1 cellular context compared by ENCODE assay signal in the genomic region with DNA sequence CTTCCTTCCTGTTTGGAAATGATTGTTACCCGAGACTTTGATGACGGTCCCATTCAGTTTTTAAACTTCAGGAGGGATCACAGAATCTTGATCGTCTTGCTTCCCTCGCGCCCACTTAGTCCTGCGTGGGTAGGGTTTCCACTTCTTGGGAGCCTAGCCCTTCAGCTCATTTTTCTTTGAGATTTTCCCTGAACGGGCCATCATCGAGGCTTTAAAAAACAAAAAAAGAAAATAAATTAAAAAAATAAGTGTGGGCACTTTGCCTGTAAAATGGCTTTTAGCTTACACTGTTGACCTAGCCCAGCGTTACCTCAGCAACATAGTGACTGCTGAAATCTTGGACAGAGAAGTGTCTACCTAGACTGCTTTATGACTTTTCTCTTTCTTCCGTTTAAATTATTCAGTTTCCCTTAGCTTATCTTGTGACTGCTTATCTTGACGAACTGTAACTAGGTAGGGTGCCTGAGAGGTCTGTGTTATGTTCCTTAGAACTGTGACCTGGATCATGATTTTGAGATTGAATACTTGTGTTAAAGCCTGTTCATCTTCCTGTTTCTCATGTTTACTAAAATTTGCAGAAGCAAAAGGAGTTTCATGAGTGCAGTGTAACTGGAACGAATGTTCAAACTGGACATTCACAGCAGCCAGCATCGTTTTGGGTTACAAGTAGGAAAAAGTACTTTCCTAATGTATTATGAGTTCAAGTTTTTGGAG.
TF ChIP-seq lines count a peak whose summit lies in the region.

No MANE protein-coding gene starts in this region.

TF ChIP-seq in SK-N-SH, 30 proteins besides CTCF, POLR2A, EP300 and RAD21 (continued from another document):
- TF ChIP-seq, protein P1, sequence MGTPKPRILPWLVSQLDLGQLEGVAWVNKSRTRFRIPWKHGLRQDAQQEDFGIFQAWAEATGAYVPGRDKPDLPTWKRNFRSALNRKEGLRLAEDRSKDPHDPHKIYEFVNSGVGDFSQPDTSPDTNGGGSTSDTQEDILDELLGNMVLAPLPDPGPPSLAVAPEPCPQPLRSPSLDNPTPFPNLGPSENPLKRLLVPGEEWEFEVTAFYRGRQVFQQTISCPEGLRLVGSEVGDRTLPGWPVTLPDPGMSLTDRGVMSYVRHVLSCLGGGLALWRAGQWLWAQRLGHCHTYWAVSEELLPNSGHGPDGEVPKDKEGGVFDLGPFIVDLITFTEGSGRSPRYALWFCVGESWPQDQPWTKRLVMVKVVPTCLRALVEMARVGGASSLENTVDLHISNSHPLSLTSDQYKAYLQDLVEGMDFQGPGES (IDR thresholded peaks at IDR 0.05; ENCODE audit: low read depth, low read length), result no peak
